Comparison of ENCODE assay signal across 8 cellular contexts in the genomic region with DNA sequence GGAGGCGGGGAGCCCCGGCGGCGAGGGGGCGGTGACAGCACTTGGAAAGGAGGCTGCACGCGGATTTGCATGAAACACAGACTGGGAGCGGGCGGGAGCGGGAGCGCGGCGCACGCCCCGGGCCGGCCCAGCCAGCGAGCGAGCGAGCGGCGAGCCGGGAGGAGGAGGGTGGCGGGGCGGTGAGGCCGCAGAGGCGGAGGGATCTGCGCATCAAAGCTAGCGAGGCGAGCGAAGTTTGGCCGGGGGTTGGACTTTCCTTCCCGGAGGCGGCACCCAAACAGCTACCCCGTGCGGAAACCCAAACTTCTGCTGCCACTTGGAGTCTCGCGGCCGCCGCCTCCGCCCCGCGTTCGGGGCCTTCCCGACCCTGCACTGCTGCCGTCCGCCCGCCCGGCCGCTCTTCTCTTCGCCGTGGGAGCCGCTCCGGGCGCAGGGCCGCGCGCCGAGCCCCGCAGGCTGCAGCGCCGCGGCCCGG. TPM values are rescaled to one million over a fixed set of nuclear protein-coding genes. Genes with fewer than 3 reads are reported as not detected.
A peak's percentile ranks its signal among the peaks of the same experiment; 100 is the strongest.
DNase-seq lines count a peak whose midpoint lies in the region; ATAC-seq and TF ChIP-seq lines count a peak whose summit lies in the region.

Gene SMAD3 (plus strand): TSS at position 72 of the 475 bp plus-strand sequence. CDS start 553 bp downstream, outside the sequence.

- no peaks in the 10 kb centered on the region for H3K9me3 Mint-ChIP-seq in MCF 10A (ENCODE audit: unreplicated experiment)

- peaks cover 8% of the 10 kb centered on the region for H3K27me3 ChIP-seq in DOHH2 (ENCODE audit: control insufficient read depth, low read length)
- peaks cover 32% of the 10 kb centered on the region for H3K27me3 ChIP-seq in iPS-15b (ENCODE audit: control insufficient read depth, insufficient read depth, low read length)

- H3K4me2 ChIP-seq in DOHH2 (ENCODE audit: low read length) = peak within 1 kb of the TSS; percentile 90

- H3K4me3 Mint-ChIP-seq in MCF 10A (ENCODE audit: unreplicated experiment) = peak within 1 kb of the TSS; percentile 92

- intact Hi-C loops in MCF 10A (cut with micrococcal nuclease) = loop anchor here (1.0 to 10.0 kb wide), 7 partner anchors 39 to 769 kb away; partner anchors contain the start of genes AAGAB and IQCH

- CTCF ChIA-PET in MCF 10A (lab: Yijun Ruan, JAX) = interaction anchor here (0.7 to 1.4 kb wide), 3 partner anchors 19 to 84 kb away, joined by 3 read pairs; no protein-coding TSS in a partner anchor

- H3K36me3 ChIP-seq in DOHH2 (ENCODE audit: control insufficient read depth, low read length) (peaks cover 12% of the 10 kb centered on the region), iPS-15b (ENCODE audit: control insufficient read depth, insufficient read depth, low read length) (no peaks in the 10 kb centered on the region)

- peak within 1 kb of the TSS; percentile 68 for H3K27ac ChIP-seq in DOHH2 (ENCODE audit: low read depth, low read length)

- DNase-seq in M059J (ENCODE audit: low read depth) (peak; percentile 89), UCSD-AML1 (lab: John Stamatoyannopoulos, UW; ENCODE audit: unreplicated experiment) (peak; percentile 84), MCF 10A (ENCODE audit: unreplicated experiment) (peak; percentile 91), skeletal muscle cell (ENCODE audit: low read depth) (peak; percentile 85)

- H3F3A ChIP-seq in DOHH2 (ENCODE audit: control insufficient read depth, insufficient read depth) = peaks cover 4% of the 10 kb centered on the region; the same call in 1 of the 2 replicates

- H3K9ac ChIP-seq in iPS-15b (ENCODE audit: low read depth, low read length) = peak within 1 kb of the TSS; percentile 71

- H3K27ac Mint-ChIP-seq in MCF 10A (ENCODE audit: low read depth, unreplicated experiment) = peak within 1 kb of the TSS; percentile 81

- no peaks in the 10 kb centered on the region for H3K9me3 ChIP-seq in DOHH2 (ENCODE audit: control insufficient read depth, insufficient read depth, low read length)
- no peaks in the 10 kb centered on the region for H3K9me3 ChIP-seq in iPS-15b (ENCODE audit: control insufficient read depth, insufficient read depth, low read length)

- no peaks in the 10 kb centered on the region for H3K27me3 Mint-ChIP-seq in MCF 10A (ENCODE audit: insufficient read depth, unreplicated experiment)

- POLR2A ChIA-PET in MCF 10A (lab: Yijun Ruan, JAX) = interaction anchor here (0.6 to 6.9 kb wide), 21 partner anchors 9 to 457 kb away, joined by 3 to 62 read pairs (median 5); partner anchors contain the start of genes AAGAB and IQCH

- peaks cover 29% of the 10 kb centered on the region for H3K4me1 ChIP-seq in DOHH2 (ENCODE audit: control insufficient read depth, low read length)
- H3K4me1 ChIP-seq in iPS-15b (ENCODE audit: control insufficient read depth, insufficient read depth, low read length) = peaks cover 18% of the 10 kb centered on the region

- BruUV-seq in MCF 10A (replicated peaks; lab: Mats Ljungman, UMichigan) = no TSS peak

- peaks cover 44% of the 10 kb centered on the region for H3K79me2 ChIP-seq in DOHH2 (ENCODE audit: control insufficient read depth, low read length)

- H4K20me1 ChIP-seq in DOHH2 (ENCODE audit: control insufficient read depth, insufficient read depth, low read depth, low read length) = peaks cover 25% of the 10 kb centered on the region

- H3K4me3 ChIP-seq in DOHH2 (ENCODE audit: low read length) (peak within 1 kb of the TSS; percentile 95), iPS-15b (ENCODE audit: low read depth, low read length) (peak within 1 kb of the TSS; percentile 88), skeletal muscle cell (ENCODE audit: low read depth, low read length) (peak within 1 kb of the TSS; percentile 83)

- H3K9me2 ChIP-seq in DOHH2 (replicated peaks; ENCODE audit: control insufficient read depth, low read length) = no peaks in the 10 kb centered on the region

- TF ChIP-seq CTCF in DOHH2 (IDR thresholded peaks at IDR 0.05; ENCODE audit: low read depth, low read length, poor library complexity, severe bottlenecking) (no peak), MCF 10A (IDR thresholded peaks at IDR 0.05; ENCODE audit: unreplicated experiment) (no peak)

- H3K4me1 Mint-ChIP-seq in MCF 10A (ENCODE audit: insufficient read depth, unreplicated experiment) = peaks cover 29% of the 10 kb centered on the region

- peaks cover 6% of the 10 kb centered on the region for H3K36me3 Mint-ChIP-seq in MCF 10A (ENCODE audit: insufficient read depth, unreplicated experiment)

- ATAC-seq in GM21717 (IDR thresholded peaks at IDR 0.05; ENCODE audit: unreplicated experiment) (peak; percentile 50), HG03378 (IDR thresholded peaks at IDR 0.05; ENCODE audit: unreplicated experiment) (no peak)

RNA-seq across cellular contexts. Expression of gene SMAD3, which starts in this region (rescaled TPM):
- 32.6 and 46.7 TPM in 2 replicates for total RNA-seq in M059J (2014; rRNA removed; shearing (Covaris generic))
- total RNA-seq in MCF 10A (2022) = 19.9 and 26.1 TPM in 2 replicates
